Comparison of ENCODE assay signal across 18 cellular contexts in genomic region chr3:68988740-68989139, GRCh38. TPM values are rescaled to one million over a fixed set of nuclear protein-coding genes. Genes with fewer than 3 reads are reported as not detected.
"Had no signal": no experiment of that assay in that cellular context is flagged by ENCODE, and none has a peak within 500 bp of the region (broad histone marks: within the 10 kb centered on the region; RNA-seq: fewer than 3 reads in every experiment).

No MANE protein-coding gene starts in this region.

- ATAC-seq: heart right ventricle; left ventricle myocardium superior; sciatic nerve; stimulated activated memory B cell treated with anti-CD40 and anti-IgM and Interleukin-4, amounts not matched to agents 10 μg/mL and 1 μg/mL and 100 μg/mL, for 72 hours had no signal

- H3K4me3 ChIP-seq: heart right ventricle, spleen, tibial artery, vagina had no signal

- DNase-seq: activated CD4-positive, alpha-beta T cell treated with anti-CD3 and anti-CD28 coated beads, Interleukin-2, amount 50 U/mL, for 1 hour; activated CD4-positive, CD25-positive, alpha-beta regulatory T cell; activated effector memory CD4-positive, alpha-beta T cell treated with Interleukin-2 at 50 U/mL for 16 hours; activated T-cell treated with anti-CD3 and anti-CD28 coated beads, Interleukin-2, amount 50 U/mL, for 1 hour; amygdala; heart right ventricle; kidney; left ventricle myocardium superior; nephron progenitor cell; spleen; stimulated activated CD4-positive, alpha-beta T cell treated with anti-CD3 and anti-CD28 coated beads, Interleukin-1b, Interleukin-23, amount 100 ng/mL, for 48 hours; tibial artery had no signal

RNA-seq across cellular contexts. Expression of gene TAFA4, which starts 56.4 kb away (rescaled TPM):
- total RNA-seq: heart right ventricle, kidney, left ventricle myocardium superior, mesenteric fat pad, osteoblast, pulmonary artery endothelial cell, sciatic nerve had no signal
